ENCODE assay signal across 3 cellular contexts in genomic region chr16:69039333-69039941, GRCh38.
TF ChIP-seq lines count a peak whose summit lies in the region.

No MANE protein-coding gene starts in this region.

TF ChIP-seq in A549, 52 proteins besides CTCF, POLR2A, EP300 and RAD21:
- no peak for TF ChIP-seq ZFP36 (IDR thresholded peaks at IDR 0.05; ENCODE audit: borderline replicate concordance, partially characterized antibody)
- no peak for TF ChIP-seq MAFK (IDR thresholded peaks at IDR 0.05; ENCODE audit: partially characterized antibody)
- TF ChIP-seq PBX3 (IDR thresholded peaks at IDR 0.05) = no peak
- no peak for TF ChIP-seq CHD2 (IDR thresholded peaks at IDR 0.05; ENCODE audit: low read length, partially characterized antibody)
- no peak for TF ChIP-seq FOSL2 (IDR thresholded peaks at IDR 0.05)
- no peak for TF ChIP-seq FOSL2 (CRISPR knock-in tag; IDR thresholded peaks at IDR 0.05)
- no peak for TF ChIP-seq HDAC2 (IDR thresholded peaks at IDR 0.05)
- no peak for TF ChIP-seq RNF2 (IDR thresholded peaks at IDR 0.05; ENCODE audit: borderline replicate concordance, low read depth)
- TF ChIP-seq USF2 (IDR thresholded peaks at IDR 0.05) = no peak
- TF ChIP-seq POLR2AphosphoS2 (conservative IDR thresholded peaks at IDR 0.05; ENCODE audit: low read length) = no peak
- no peak for TF ChIP-seq ATOH8 (CRISPR knock-in tag; IDR thresholded peaks at IDR 0.05; ENCODE audit: low read depth)

TF ChIP-seq in IMR-90, 13 proteins besides CTCF, POLR2A, EP300 and RAD21:
- TF ChIP-seq ELK1 (IDR thresholded peaks at IDR 0.05; ENCODE audit: borderline replicate concordance, low read depth, low read length) = no peak
- TF ChIP-seq FOS (IDR thresholded peaks at IDR 0.05; ENCODE audit: low read depth, low read length) = no peak
- no peak for TF ChIP-seq CHD1 (IDR thresholded peaks at IDR 0.05; ENCODE audit: low read depth, low read length)
- TF ChIP-seq MXI1 (IDR thresholded peaks at IDR 0.05; ENCODE audit: borderline replicate concordance, low read depth, low read length) = no peak
- no peak for TF ChIP-seq SMC3 (IDR thresholded peaks at IDR 0.05; ENCODE audit: low read depth, low read length)
- no peak for TF ChIP-seq MAFK (IDR thresholded peaks at IDR 0.05; ENCODE audit: low read depth, low read length)
- no peak for TF ChIP-seq NFE2L2 (IDR thresholded peaks at IDR 0.05; ENCODE audit: low read depth, low read length)
- no peak for TF ChIP-seq BHLHE40 (IDR thresholded peaks at IDR 0.05; ENCODE audit: low read depth, low read length)
- no peak for TF ChIP-seq RFX5 (IDR thresholded peaks at IDR 0.05; ENCODE audit: low read depth, low read length)
- no peak for TF ChIP-seq CEBPB (IDR thresholded peaks at IDR 0.05; ENCODE audit: low read depth, low read length)
- TF ChIP-seq MAZ (IDR thresholded peaks at IDR 0.05; ENCODE audit: borderline replicate concordance, low read depth, low read length) = no peak
- no peak for TF ChIP-seq USF2 (IDR thresholded peaks at IDR 0.05; ENCODE audit: low read depth, low read length)
- TF ChIP-seq RCOR1 (IDR thresholded peaks at IDR 0.05; ENCODE audit: insufficient replicate concordance, low read length) = no peak

TF ChIP-seq in SK-N-SH, 30 proteins besides CTCF, POLR2A, EP300 and RAD21:
- no peak for TF ChIP-seq SIN3A (IDR thresholded peaks at IDR 0.05; ENCODE audit: borderline replicate concordance, low read depth, low read length)
- TF ChIP-seq SMC3 (IDR thresholded peaks at IDR 0.05; ENCODE audit: low read depth, low read length) = no peak
- TF ChIP-seq NRF1 (IDR thresholded peaks at IDR 0.05; ENCODE audit: low read depth, low read length) = no peak
- TF ChIP-seq USF2 (IDR thresholded peaks at IDR 0.05; ENCODE audit: borderline replicate concordance, low read depth, low read length) = no peak
- no peak for TF ChIP-seq MAX (IDR thresholded peaks at IDR 0.05; ENCODE audit: low read depth)
- TF ChIP-seq IRF3 (IDR thresholded peaks at IDR 0.05; ENCODE audit: low read depth, low read length) = no peak
- no peak for TF ChIP-seq MXI1 (IDR thresholded peaks at IDR 0.05; ENCODE audit: low read depth, low read length)
- no peak for TF ChIP-seq FOXJ3 (CRISPR knock-in tag; IDR thresholded peaks at IDR 0.05)
- TF ChIP-seq USF1 (IDR thresholded peaks at IDR 0.05; ENCODE audit: borderline replicate concordance, low read depth) = no peak
